Comparison of ENCODE assay signal across 1 cellular context in genomic region chr3:58173670-58174472, GRCh38.
TF ChIP-seq lines count a peak whose summit lies in the region.

No MANE protein-coding gene starts in this region.

TF ChIP-seq in HepG2, 621 proteins besides CTCF, POLR2A, EP300 and RAD21 (continued from another document and continues in another):
- TF ChIP-seq KIAA2018 (CRISPR knock-in tag; IDR thresholded peaks at IDR 0.05; ENCODE audit: borderline replicate concordance) (peak; percentile 39; the same call in 1 of the 2 replicates), TCF12 (IDR thresholded peaks at IDR 0.05) (no peak), TCF12 (CRISPR knock-in tag; IDR thresholded peaks at IDR 0.05) (peak; percentile 79; the same call in 1 of the 2 replicates), RERE (CRISPR knock-in tag; IDR thresholded peaks at IDR 0.05; ENCODE audit: low read depth) (no peak), FOXJ3 (CRISPR knock-in tag; IDR thresholded peaks at IDR 0.05; ENCODE audit: borderline replicate concordance) (peak; percentile 61), ZNF703 (CRISPR knock-in tag; IDR thresholded peaks at IDR 0.05; ENCODE audit: borderline replicate concordance) (no peak), ZFP41 (CRISPR knock-in tag; IDR thresholded peaks at IDR 0.05; ENCODE audit: borderline replicate concordance) (no peak), ZNF572 (CRISPR knock-in tag; IDR thresholded peaks at IDR 0.05) (no peak; the same call in 1 of the 2 replicates), RXRB (CRISPR knock-in tag; IDR thresholded peaks at IDR 0.05; ENCODE audit: borderline replicate concordance) (peak; percentile 47; the same call in 1 of the 2 replicates), ZNF777 (CRISPR knock-in tag; IDR thresholded peaks at IDR 0.05) (no peak), FOXA1 (IDR thresholded peaks at IDR 0.05) (no peak), FOXA1 (CRISPR knock-in tag; IDR thresholded peaks at IDR 0.05) (no peak; the same call in 1 of the 2 replicates), ZNF749 (CRISPR knock-in tag; IDR thresholded peaks at IDR 0.05; ENCODE audit: borderline replicate concordance) (no peak), ZNF44 (CRISPR knock-in tag; IDR thresholded peaks at IDR 0.05) (no peak), SRSF4 (IDR thresholded peaks at IDR 0.05; ENCODE audit: low read depth, low read length, poor library complexity, severe bottlenecking) (no peak), NFE2L1 (CRISPR knock-in tag; IDR thresholded peaks at IDR 0.05; ENCODE audit: borderline replicate concordance) (no peak), ZNF670 (CRISPR knock-in tag; IDR thresholded peaks at IDR 0.05; ENCODE audit: borderline replicate concordance) (no peak), ZC3H13 (CRISPR knock-in tag; IDR thresholded peaks at IDR 0.05) (0 out of 2 replicates have a peak, but pooled peaks have one; percentile 21), ZNF816 (CRISPR knock-in tag; IDR thresholded peaks at IDR 0.05; ENCODE audit: borderline replicate concordance) (no peak), ZNF3 (CRISPR knock-in tag; IDR thresholded peaks at IDR 0.05) (no peak), ZNF570 (CRISPR knock-in tag; IDR thresholded peaks at IDR 0.05; ENCODE audit: borderline replicate concordance) (no peak), CHCHD3 (CRISPR knock-in tag; IDR thresholded peaks at IDR 0.05) (no peak), ATF7-NPFF (CRISPR knock-in tag; IDR thresholded peaks at IDR 0.05; ENCODE audit: low read depth) (no peak), ZNF274 (CRISPR knock-in tag; IDR thresholded peaks at IDR 0.05) (no peak), CSRNP1 (CRISPR knock-in tag; IDR thresholded peaks at IDR 0.05) (no peak; the same call in 1 of the 2 replicates), TEAD3 (CRISPR knock-in tag; optimal IDR thresholded peaks at IDR 0.05; ENCODE audit: borderline replicate concordance) (peak; percentile 67), ATF7 (IDR thresholded peaks at IDR 0.05) (no peak), ATF7 (CRISPR knock-in tag; IDR thresholded peaks at IDR 0.05) (no peak), XBP1 (CRISPR knock-in tag; IDR thresholded peaks at IDR 0.05) (no peak)
- TF ChIP-seq, protein P1, sequence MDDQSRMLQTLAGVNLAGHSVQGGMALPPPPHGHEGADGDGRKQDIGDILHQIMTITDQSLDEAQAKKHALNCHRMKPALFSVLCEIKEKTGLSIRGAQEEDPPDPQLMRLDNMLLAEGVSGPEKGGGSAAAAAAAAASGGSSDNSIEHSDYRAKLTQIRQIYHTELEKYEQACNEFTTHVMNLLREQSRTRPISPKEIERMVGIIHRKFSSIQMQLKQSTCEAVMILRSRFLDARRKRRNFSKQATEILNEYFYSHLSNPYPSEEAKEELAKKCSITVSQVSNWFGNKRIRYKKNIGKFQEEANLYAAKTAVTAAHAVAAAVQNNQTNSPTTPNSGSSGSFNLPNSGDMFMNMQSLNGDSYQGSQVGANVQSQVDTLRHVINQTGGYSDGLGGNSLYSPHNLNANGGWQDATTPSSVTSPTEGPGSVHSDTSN (CRISPR knock-in tag; IDR thresholded peaks at IDR 0.05; ENCODE audit: borderline replicate concordance): no peak
- TF ChIP-seq, protein P2, sequence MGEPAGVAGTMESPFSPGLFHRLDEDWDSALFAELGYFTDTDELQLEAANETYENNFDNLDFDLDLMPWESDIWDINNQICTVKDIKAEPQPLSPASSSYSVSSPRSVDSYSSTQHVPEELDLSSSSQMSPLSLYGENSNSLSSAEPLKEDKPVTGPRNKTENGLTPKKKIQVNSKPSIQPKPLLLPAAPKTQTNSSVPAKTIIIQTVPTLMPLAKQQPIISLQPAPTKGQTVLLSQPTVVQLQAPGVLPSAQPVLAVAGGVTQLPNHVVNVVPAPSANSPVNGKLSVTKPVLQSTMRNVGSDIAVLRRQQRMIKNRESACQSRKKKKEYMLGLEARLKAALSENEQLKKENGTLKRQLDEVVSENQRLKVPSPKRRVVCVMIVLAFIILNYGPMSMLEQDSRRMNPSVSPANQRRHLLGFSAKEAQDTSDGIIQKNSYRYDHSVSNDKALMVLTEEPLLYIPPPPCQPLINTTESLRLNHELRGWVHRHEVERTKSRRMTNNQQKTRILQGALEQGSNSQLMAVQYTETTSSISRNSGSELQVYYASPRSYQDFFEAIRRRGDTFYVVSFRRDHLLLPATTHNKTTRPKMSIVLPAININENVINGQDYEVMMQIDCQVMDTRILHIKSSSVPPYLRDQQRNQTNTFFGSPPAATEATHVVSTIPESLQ (CRISPR knock-in tag; conservative IDR thresholded peaks at IDR 0.05): no peak
- TF ChIP-seq, protein P3, sequence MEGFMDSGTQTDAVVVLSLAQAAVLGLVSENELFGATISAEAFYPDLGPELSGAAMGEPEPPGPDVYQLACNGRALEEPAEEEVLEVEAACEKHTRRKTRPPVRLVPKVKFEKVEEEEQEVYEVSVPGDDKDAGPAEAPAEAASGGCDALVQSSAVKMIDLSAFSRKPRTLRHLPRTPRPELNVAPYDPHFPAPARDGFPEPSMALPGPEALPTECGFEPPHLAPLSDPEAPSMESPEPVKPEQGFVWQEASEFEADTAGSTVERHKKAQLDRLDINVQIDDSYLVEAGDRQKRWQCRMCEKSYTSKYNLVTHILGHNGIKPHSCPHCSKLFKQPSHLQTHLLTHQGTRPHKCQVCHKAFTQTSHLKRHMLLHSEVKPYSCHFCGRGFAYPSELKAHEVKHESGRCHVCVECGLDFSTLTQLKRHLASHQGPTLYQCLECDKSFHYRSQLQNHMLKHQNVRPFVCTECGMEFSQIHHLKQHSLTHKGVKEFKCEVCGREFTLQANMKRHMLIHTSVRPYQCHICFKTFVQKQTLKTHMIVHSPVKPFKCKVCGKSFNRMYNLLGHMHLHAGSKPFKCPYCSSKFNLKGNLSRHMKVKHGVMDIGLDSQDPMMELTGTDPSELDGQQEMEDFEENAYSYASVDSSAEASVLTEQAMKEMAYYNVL (CRISPR knock-in tag; IDR thresholded peaks at IDR 0.05; ENCODE audit: borderline replicate concordance): peak; percentile 87; the same call in 1 of the 2 replicates
- TF ChIP-seq, protein P4, sequence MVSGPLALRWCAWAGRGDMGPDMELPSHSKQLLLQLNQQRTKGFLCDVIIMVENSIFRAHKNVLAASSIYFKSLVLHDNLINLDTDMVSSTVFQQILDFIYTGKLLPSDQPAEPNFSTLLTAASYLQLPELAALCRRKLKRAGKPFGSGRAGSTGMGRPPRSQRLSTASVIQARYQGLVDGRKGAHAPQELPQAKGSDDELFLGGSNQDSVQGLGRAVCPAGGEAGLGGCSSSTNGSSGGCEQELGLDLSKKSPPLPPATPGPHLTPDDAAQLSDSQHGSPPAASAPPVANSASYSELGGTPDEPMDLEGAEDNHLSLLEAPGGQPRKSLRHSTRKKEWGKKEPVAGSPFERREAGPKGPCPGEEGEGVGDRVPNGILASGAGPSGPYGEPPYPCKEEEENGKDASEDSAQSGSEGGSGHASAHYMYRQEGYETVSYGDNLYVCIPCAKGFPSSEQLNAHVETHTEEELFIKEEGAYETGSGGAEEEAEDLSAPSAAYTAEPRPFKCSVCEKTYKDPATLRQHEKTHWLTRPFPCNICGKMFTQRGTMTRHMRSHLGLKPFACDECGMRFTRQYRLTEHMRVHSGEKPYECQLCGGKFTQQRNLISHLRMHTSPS (CRISPR knock-in tag; IDR thresholded peaks at IDR 0.05; ENCODE audit: low read depth): no peak; the same call in 1 of the 2 replicates
- TF ChIP-seq, protein P5, sequence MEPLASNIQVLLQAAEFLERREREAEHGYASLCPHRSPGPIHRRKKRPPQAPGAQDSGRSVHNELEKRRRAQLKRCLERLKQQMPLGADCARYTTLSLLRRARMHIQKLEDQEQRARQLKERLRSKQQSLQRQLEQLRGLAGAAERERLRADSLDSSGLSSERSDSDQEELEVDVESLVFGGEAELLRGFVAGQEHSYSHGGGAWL (CRISPR knock-in tag; IDR thresholded peaks at IDR 0.05): peak; percentile 24; the same call in 1 of the 2 replicates
